In genomic region chr9:115226152-115226551, GRCh38 we compare ENCODE assay signal across 36 cellular contexts.
DNase-seq lines count a peak whose midpoint lies in the region; ATAC-seq and TF ChIP-seq lines count a peak whose summit lies in the region.
"Had no signal": no experiment of that assay in that cellular context is flagged by ENCODE, and none has a peak within 500 bp of the region (broad histone marks: within the 10 kb centered on the region; RNA-seq: fewer than 3 reads in every experiment).

No MANE protein-coding gene starts in this region.

- no peak overlapping the region for H3K27ac ChIP-seq in neural progenitor cell
- H3K27ac ChIP-seq: BLaER1 treated with 17β-estradiol and CSF1 and Interleukin-3, amounts not matched to agents 10 nM and 100 nM; coronary artery; GM23248; left lung; parathyroid adenoma; thoracic aorta; vagina had no signal

- H3K9me3 ChIP-seq in neural progenitor cell (ENCODE audit: low read depth), result no peaks in the 10 kb centered on the region
- H3K9me3 ChIP-seq: BLaER1 treated with 17β-estradiol and CSF1 and Interleukin-3, amounts not matched to agents 10 nM and 100 nM; left lung; thoracic aorta; vagina had no signal

- peak; percentile 6 for DNase-seq in Calu3
- DNase-seq in HT-29 (ENCODE audit: low spot score), result peak; percentile 15
- DNase-seq in WTC11 (ENCODE audit: low spot score), result no peak
- no peak for DNase-seq in neural progenitor cell (ENCODE audit: low spot score)
- DNase-seq in NCI-H345 treated with DMSO at 0.1 percent for 48 hours (lab: John Stamatoyannopoulos, UW; ENCODE audit: unreplicated experiment), result no peak
- no peak for DNase-seq in NCI-H2107 treated with DMSO at 0.1 percent for 48 hours (lab: John Stamatoyannopoulos, UW; ENCODE audit: unreplicated experiment)
- DNase-seq in Right ventricle myocardium inferior (ENCODE audit: missing footprints), result no peak
- DNase-seq in stimulated activated CD4-positive, alpha-beta T cell treated with anti-CD3 and anti-CD28 coated beads, Interleukin-2, amount 100 ng/mL, for 24 hours, result no peak
- DNase-seq: activated CD4-positive, alpha-beta memory T cell treated with anti-CD3 and anti-CD28 coated beads for 36 hours; activated CD4-positive, alpha-beta T cell treated with anti-CD3 and anti-CD28 coated beads for 1 hour; activated naive CD4-positive, alpha-beta T cell; activated naive CD8-positive, alpha-beta T cell treated with anti-CD3 and anti-CD28 coated beads, Interleukin-2, amount 50 U/mL, for 24 hours; DMS79 treated with DMSO at 0.1 percent for 48 hours; effector memory CD4-positive, alpha-beta T cell; erythroblast; GF-D8; glutamatergic neuron; GM23248; KBM-7; left lung; mesenchymal stem cell; MM.1S; NCI-H1417 treated with DMSO at 0.1 percent for 48 hours; NCI-H2029 treated with DMSO at 0.1 percent for 48 hours; NCI-H2227 treated with DMSO at 0.1 percent for 48 hours; NCI-H69; small intestine; stimulated activated CD4-positive, alpha-beta T cell treated with anti-CD3 and anti-CD28 coated beads, Interleukin-1b, Interleukin-23, amount 100 ng/mL, for 48 hours; stimulated activated naive CD8-positive, alpha-beta T cell treated with anti-CD3 and anti-CD28 coated beads, Interleukin-15, amount 100 ng/mL, for 72 hours had no signal

- POLR2A ChIA-PET in WTC11 (lab: Charles Lee), result no interaction called here

- H3K79me2 ChIP-seq in neural progenitor cell (ENCODE audit: low read depth), result no peaks in the 10 kb centered on the region
- H3K79me2 ChIP-seq: parathyroid adenoma had no signal

- H3F3A ChIP-seq in neural progenitor cell (ENCODE audit: low read depth), result no peaks in the 10 kb centered on the region

- H3K4me1 Mint-ChIP-seq in Calu3 (ENCODE audit: low read depth, unreplicated experiment) (peaks cover 8% of the 10 kb centered on the region), WTC11 (peaks cover 6% of the 10 kb centered on the region; the same call in 1 of the 2 replicates), neural progenitor cell (peaks cover 10% of the 10 kb centered on the region)
- H3K4me1 Mint-ChIP-seq: activated naive CD8-positive, alpha-beta T cell treated with anti-CD3 and anti-CD28 coated beads, Interleukin-2, amount 50 U/mL, for 24 hours; stimulated activated naive CD8-positive, alpha-beta T cell treated with anti-CD3 and anti-CD28 coated beads, Interleukin-15, amount 100 ng/mL, for 72 hours had no signal

- H3K4me3 ChIP-seq in neural progenitor cell, result no peak overlapping the region
- H3K4me3 ChIP-seq: BLaER1 treated with 17β-estradiol and CSF1 and Interleukin-3, amounts not matched to agents 10 nM and 100 nM; coronary artery; GM23248; left lung; thoracic aorta; vagina had no signal

- H3K9me3 Mint-ChIP-seq in Calu3 (ENCODE audit: low read depth, unreplicated experiment) (no peaks in the 10 kb centered on the region), WTC11 (no peaks in the 10 kb centered on the region), neural progenitor cell (no peaks in the 10 kb centered on the region)
- H3K9me3 Mint-ChIP-seq: activated CD4-positive, alpha-beta memory T cell treated with anti-CD3 and anti-CD28 coated beads for 36 hours; activated naive CD8-positive, alpha-beta T cell treated with anti-CD3 and anti-CD28 coated beads, Interleukin-2, amount 50 U/mL, for 24 hours; stimulated activated naive CD8-positive, alpha-beta T cell treated with anti-CD3 and anti-CD28 coated beads, Interleukin-15, amount 100 ng/mL, for 72 hours; T-helper 1 cell treated with Interleukin-12 subunit alpha and Interleukin-12 subunit beta and Interleukin-4 antibody, amounts not matched to agents 30 μg/mL and 1 μg/mL, for 36 hours had no signal

- no peak overlapping the region for H3K27ac Mint-ChIP-seq in Calu3 (ENCODE audit: unreplicated experiment)
- no peak overlapping the region for H3K27ac Mint-ChIP-seq in WTC11
- H3K27ac Mint-ChIP-seq in neural progenitor cell, result no peak overlapping the region
- H3K27ac Mint-ChIP-seq: activated CD4-positive, alpha-beta memory T cell treated with anti-CD3 and anti-CD28 coated beads for 36 hours; activated naive CD8-positive, alpha-beta T cell treated with anti-CD3 and anti-CD28 coated beads, Interleukin-2, amount 50 U/mL, for 24 hours; stimulated activated naive CD8-positive, alpha-beta T cell treated with anti-CD3 and anti-CD28 coated beads, Interleukin-15, amount 100 ng/mL, for 72 hours; T-helper 1 cell treated with Interleukin-12 subunit alpha and Interleukin-12 subunit beta and Interleukin-4 antibody, amounts not matched to agents 30 μg/mL and 1 μg/mL, for 36 hours had no signal

- no peak for TF ChIP-seq CTCF in Calu3 (IDR thresholded peaks at IDR 0.05; ENCODE audit: unreplicated experiment)
- TF ChIP-seq CTCF in WTC11 (IDR thresholded peaks at IDR 0.05), result no peak
- peak; percentile 34 for TF ChIP-seq CTCF in neural progenitor cell (IDR thresholded peaks at IDR 0.05)

- H3K4me1 ChIP-seq in neural progenitor cell, result peaks cover 22% of the 10 kb centered on the region
- H3K4me1 ChIP-seq: BLaER1 treated with 17β-estradiol and CSF1 and Interleukin-3, amounts not matched to agents 10 nM and 100 nM; left lung; parathyroid adenoma; vagina had no signal

- H3K27me3 Mint-ChIP-seq in Calu3 (ENCODE audit: unreplicated experiment) (no peaks in the 10 kb centered on the region), WTC11 (ENCODE audit: low read depth) (no peaks in the 10 kb centered on the region), neural progenitor cell (ENCODE audit: insufficient read depth, low read depth) (peaks cover 4% of the 10 kb centered on the region)

- no peak overlapping the region for H3K9ac ChIP-seq in neural progenitor cell
- H3K9ac ChIP-seq: BLaER1 treated with 17β-estradiol and CSF1 and Interleukin-3, amounts not matched to agents 10 nM and 100 nM; GM23248; parathyroid adenoma had no signal

- H3K36me3 ChIP-seq in neural progenitor cell, result no peaks in the 10 kb centered on the region
- H3K36me3 ChIP-seq: BLaER1 treated with 17β-estradiol and CSF1 and Interleukin-3, amounts not matched to agents 10 nM and 100 nM; left lung; thoracic aorta; vagina had no signal

- BruUV-seq in Calu3 (replicated peaks; lab: Mats Ljungman, UMichigan), result no TSS peak

- no peak overlapping the region for H2AFZ ChIP-seq in neural progenitor cell (replicated peaks)
- H2AFZ ChIP-seq: GM23248, parathyroid adenoma had no signal

- H3K4me3 Mint-ChIP-seq in Calu3 (ENCODE audit: low read depth, unreplicated experiment) (no peak overlapping the region), WTC11 (no peak overlapping the region), neural progenitor cell (no peak overlapping the region)
- H3K4me3 Mint-ChIP-seq: activated CD4-positive, alpha-beta memory T cell treated with anti-CD3 and anti-CD28 coated beads for 36 hours; activated naive CD8-positive, alpha-beta T cell treated with anti-CD3 and anti-CD28 coated beads, Interleukin-2, amount 50 U/mL, for 24 hours; stimulated activated naive CD8-positive, alpha-beta T cell treated with anti-CD3 and anti-CD28 coated beads, Interleukin-15, amount 100 ng/mL, for 72 hours; T-helper 1 cell treated with Interleukin-12 subunit alpha and Interleukin-12 subunit beta and Interleukin-4 antibody, amounts not matched to agents 30 μg/mL and 1 μg/mL, for 36 hours had no signal

- H3K36me3 Mint-ChIP-seq in Calu3 (ENCODE audit: insufficient read depth, unreplicated experiment) (peaks cover 4% of the 10 kb centered on the region), WTC11 (no peaks in the 10 kb centered on the region), neural progenitor cell (no peaks in the 10 kb centered on the region)
- H3K36me3 Mint-ChIP-seq: activated CD4-positive, alpha-beta memory T cell treated with anti-CD3 and anti-CD28 coated beads for 36 hours had no signal

- no peak overlapping the region for H3K4me2 ChIP-seq in neural progenitor cell
- H3K4me2 ChIP-seq: BLaER1 treated with 17β-estradiol and CSF1 and Interleukin-3, amounts not matched to agents 10 nM and 100 nM had no signal

- H3K27me3 ChIP-seq in neural progenitor cell, result no peaks in the 10 kb centered on the region
- H3K27me3 ChIP-seq: BLaER1 treated with 17β-estradiol and CSF1 and Interleukin-3, amounts not matched to agents 10 nM and 100 nM; left lung; vagina had no signal

- CTCF ChIA-PET in Calu3 (lab: Charles Lee), result no interaction called here
- CTCF ChIA-PET in WTC11 (lab: Charles Lee), result interaction anchor here (0.9 to 1.4 kb wide), 4 partner anchors 8 to 127 kb away, joined by 3 to 4 read pairs (median 3); partner anchors contain the start of gene TNC

- ATAC-seq in WTC11, result 0 out of 2 replicates have a peak, but pooled peaks have one; percentile 36
- ATAC-seq in Right ventricle myocardium inferior, result no peak
- ATAC-seq: activated naive CD8-positive, alpha-beta T cell treated with anti-CD3 and anti-CD28 coated beads, Interleukin-2, amount 50 U/mL, for 24 hours; left lung; SK-N-SH treated with all-trans-retinoic acid at 6 μM for 48 hours; stimulated activated naive CD8-positive, alpha-beta T cell treated with anti-CD3 and anti-CD28 coated beads, Interleukin-15, amount 100 ng/mL, for 72 hours had no signal

- no peaks in the 10 kb centered on the region for H4K20me1 ChIP-seq in neural progenitor cell (ENCODE audit: low read depth)
- H4K20me1 ChIP-seq: BLaER1 treated with 17β-estradiol and CSF1 and Interleukin-3, amounts not matched to agents 10 nM and 100 nM had no signal

- intact Hi-C loops in Calu3 (cut with micrococcal nuclease; ENCODE audit: unreplicated experiment) (loop anchor here (1.0 kb wide), 1 partner anchor 298 kb away; no protein-coding TSS in a partner anchor), Right ventricle myocardium inferior (cut with DNase I) (no loop called here)

TF ChIP-seq in WTC11, 78 proteins besides CTCF, POLR2A, EP300 and RAD21 (continues in another document):
- TF ChIP-seq, protein P1, sequence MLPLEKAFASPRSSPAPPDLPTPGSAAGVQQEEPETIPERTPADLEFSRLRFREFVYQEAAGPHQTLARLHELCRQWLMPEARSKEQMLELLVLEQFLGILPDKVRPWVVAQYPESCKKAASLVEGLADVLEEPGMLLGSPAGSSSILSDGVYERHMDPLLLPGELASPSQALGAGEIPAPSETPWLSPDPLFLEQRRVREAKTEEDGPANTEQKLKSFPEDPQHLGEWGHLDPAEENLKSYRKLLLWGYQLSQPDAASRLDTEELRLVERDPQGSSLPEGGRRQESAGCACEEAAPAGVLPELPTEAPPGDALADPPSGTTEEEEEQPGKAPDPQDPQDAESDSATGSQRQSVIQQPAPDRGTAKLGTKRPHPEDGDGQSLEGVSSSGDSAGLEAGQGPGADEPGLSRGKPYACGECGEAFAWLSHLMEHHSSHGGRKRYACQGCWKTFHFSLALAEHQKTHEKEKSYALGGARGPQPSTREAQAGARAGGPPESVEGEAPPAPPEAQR (CRISPR knock-in tag; IDR thresholded peaks at IDR 0.05), result no peak

Comparison
In these comparisons a context has a peak if more than half of its experiments do, and no peak if none do; other contexts are left out.
1. DNase-seq: peak in Calu3 (single experiment) and HT-29 (single experiment); none in WTC11 (single experiment), neural progenitor cell (single experiment), NCI-H345 treated with DMSO at 0.1 percent for 48 hours (single experiment), NCI-H2107 treated with DMSO at 0.1 percent for 48 hours (single experiment), Right ventricle myocardium inferior (single experiment) and stimulated activated CD4-positive, alpha-beta T cell treated with anti-CD3 and anti-CD28 coated beads, Interleukin-2, amount 100 ng/mL, for 24 hours (0 of 2).